In the genomic region with DNA sequence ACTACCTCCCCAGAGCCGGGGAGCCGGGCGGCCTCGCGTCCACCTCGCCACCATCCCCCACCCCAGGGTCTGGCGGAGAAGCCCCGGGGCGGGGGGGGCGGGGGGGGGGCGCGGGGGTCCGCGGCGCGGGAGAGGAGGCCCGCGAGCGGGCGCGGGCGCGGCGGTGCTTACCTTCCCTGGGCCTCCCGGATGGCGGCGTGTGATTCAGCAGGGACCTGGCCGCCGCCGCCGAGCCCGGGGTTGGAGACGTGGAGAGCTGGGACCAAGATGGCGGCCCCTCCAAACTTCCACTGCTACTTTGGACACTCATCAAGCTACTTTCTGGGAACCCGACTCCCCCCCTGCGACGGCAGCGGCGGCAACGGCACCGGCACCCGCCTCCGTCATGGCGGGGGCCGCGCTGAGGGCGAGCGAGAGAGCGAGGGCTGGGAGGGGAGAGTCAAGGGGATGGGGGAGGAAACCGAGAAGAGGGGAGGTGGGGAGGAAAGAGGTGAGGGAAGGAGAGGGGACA, we compare ENCODE assay signal across 8 cellular contexts. TPM values are rescaled to one million over a fixed set of nuclear protein-coding genes. Genes with fewer than 3 reads are reported as not detected.
DNase-seq lines count a peak whose midpoint lies in the region; ATAC-seq and TF ChIP-seq lines count a peak whose summit lies in the region.

No MANE protein-coding gene starts in this region.

- H3K79me2 ChIP-seq in OCI-LY7 (ENCODE audit: insufficient read depth, low read depth, low read length): peaks cover 57% of the 10 kb centered on the region

- peak overlapping the region; percentile 95 for H3K27ac ChIP-seq in OCI-LY7 (ENCODE audit: low read depth, low read length, poor library complexity, severe bottlenecking)
- H3K27ac ChIP-seq in stomach smooth muscle (ENCODE audit: low read length): peak overlapping the region; percentile 92

- POLR2A ChIA-PET in OCI-LY7 (lab: Charles Lee): interaction anchor here (0.7 to 2.5 kb wide), 5 partner anchors 51 to 250 kb away, joined by 3 to 7 read pairs (median 3); no protein-coding TSS in a partner anchor

- BruUV-seq in OCI-LY7 (replicated peaks; lab: Mats Ljungman, UMichigan): no TSS peak

- H2AFZ ChIP-seq in OCI-LY7 (ENCODE audit: low read length) (peak overlapping the region; percentile 51; the same call in 1 of the 2 replicates), neuron (ENCODE audit: low read depth, low read length) (peak overlapping the region; percentile 24)

- peak overlapping the region; percentile 94 for H3K4me3 ChIP-seq in OCI-LY7 (ENCODE audit: low read depth, low read length, poor library complexity, severe bottlenecking)
- peak overlapping the region; percentile 79 for H3K4me3 ChIP-seq in neuron (ENCODE audit: low read length)
- peak overlapping the region; percentile 68 to 96 for H3K4me3 ChIP-seq in stomach smooth muscle (ENCODE audit: low read length in 2 of 2)

- intact Hi-C loops in OCI-LY7 (cut with micrococcal nuclease; ENCODE audit: unreplicated experiment): loop anchor here (1.0 to 5.0 kb wide), 4 partner anchors 163 to 273 kb away; a partner anchor contains a TSS

- DNase-seq in AG09319 (ENCODE audit: extremely low read depth, low read depth) (peak; percentile 8), GM19240 (ENCODE audit: insufficient read length, low spot score) (peak; percentile 11), OCI-LY7 (ENCODE audit: low spot score) (peak; percentile 75), fibroblast of the conjunctiva (ENCODE audit: low read depth) (peak; percentile 28)
- DNase-seq in activated effector memory CD4-positive, alpha-beta T cell treated with Interleukin-2 at 50 U/mL for 16 hours: peak; percentile 53

- H3K9me2 ChIP-seq in OCI-LY7 (ENCODE audit: insufficient read depth, low read length): no peaks in the 10 kb centered on the region

- H3K9me3 ChIP-seq in OCI-LY7 (ENCODE audit: low read length) (no peaks in the 10 kb centered on the region), neuron (ENCODE audit: low read length) (no peaks in the 10 kb centered on the region), stomach smooth muscle (ENCODE audit: control insufficient read depth in 2 of 2, low read length in 2 of 2) (no peaks in the 10 kb centered on the region)

- ATAC-seq in HG03442 (IDR thresholded peaks at IDR 0.05; ENCODE audit: unreplicated experiment): peak; percentile 10

- H4K20me1 ChIP-seq in OCI-LY7 (ENCODE audit: insufficient read depth, low read length): peaks cover 38% of the 10 kb centered on the region

- H3K9ac ChIP-seq in stomach smooth muscle (ENCODE audit: low read length in 2 of 2): peak overlapping the region; percentile 74 to 88

- peak overlapping the region; percentile 94 for H3K4me2 ChIP-seq in OCI-LY7 (ENCODE audit: low read length)

- TF ChIP-seq CTCF in AG09319 (IDR thresholded peaks at IDR 0.05; ENCODE audit: low read depth, low read length) (no peak), OCI-LY7 (conservative IDR thresholded peaks at IDR 0.05; ENCODE audit: low read length) (0 out of 2 replicates have a peak, but pooled peaks have one; percentile 1)

- CTCF ChIA-PET in OCI-LY7 (lab: Charles Lee; ENCODE audit: unreplicated experiment): no interaction called here

- H3K36me3 ChIP-seq in OCI-LY7 (ENCODE audit: insufficient read depth, low read length) (peaks cover 21% of the 10 kb centered on the region; the same call in 1 of the 2 replicates), neuron (ENCODE audit: insufficient read depth, low read length) (no peaks in the 10 kb centered on the region), stomach smooth muscle (ENCODE audit: control insufficient read depth in 2 of 2, insufficient read depth in 2 of 2, low read length in 2 of 2) (no peaks in the 10 kb centered on the region)

- H3K4me1 ChIP-seq in OCI-LY7 (ENCODE audit: insufficient read depth, low read length, poor library complexity, severe bottlenecking) (peaks cover 58% of the 10 kb centered on the region), neuron (ENCODE audit: insufficient read depth, low read length) (peaks cover 32% of the 10 kb centered on the region), stomach smooth muscle (ENCODE audit: control insufficient read depth, insufficient read depth, low read length) (peaks cover 13% of the 10 kb centered on the region)

- H3K27me3 ChIP-seq in neuron (ENCODE audit: insufficient read depth, low read length) (no peaks in the 10 kb centered on the region), stomach smooth muscle (ENCODE audit: control insufficient read depth in 1 of 2, insufficient read depth in 2 of 2, low read length in 2 of 2) (no peaks in the 10 kb centered on the region)

RNA-seq across cellular contexts. Expression of a gene that starts 0.5 kb away (rescaled TPM):
- total RNA-seq in OCI-LY7 (2014; rRNA removed; shearing (Covaris generic)): 27.2 and 29.7 TPM in 2 replicates
- total RNA-seq in OCI-LY7 (2022): 150 and 154 TPM in 2 replicates

Comparison
In these comparisons a context has a peak if more than half of its experiments do, and no peak if none do; other contexts are left out.
1. Peak in every context shown above with its lines: DNase-seq, ATAC-seq, H3K4me3 ChIP-seq and H3K27ac ChIP-seq.
2. DNase-seq: peak in every context shown above with its lines; median percentile 75 in OCI-LY7; 53 in activated effector memory CD4-positive, alpha-beta T cell treated with Interleukin-2 at 50 U/mL for 16 hours; 28 in fibroblast of the conjunctiva; 11 in GM19240; 8 in AG09319.